In genomic region chr13:97245011-97245410, GRCh38 we compare ENCODE assay signal across 17 cellular contexts. TPM values are rescaled to one million over a fixed set of nuclear protein-coding genes. Genes with fewer than 3 reads are reported as not detected.
DNase-seq lines count a peak whose midpoint lies in the region; ATAC-seq, FAIRE-seq and TF ChIP-seq lines count a peak whose summit lies in the region.
"Had no signal": no experiment of that assay in that cellular context is flagged by ENCODE, and none has a peak within 500 bp of the region (broad histone marks: within the 10 kb centered on the region; RNA-seq: fewer than 3 reads in every experiment).

No MANE protein-coding gene starts in this region.

- H3K4me1 ChIP-seq in psoas muscle, result peaks cover 95% of the 10 kb centered on the region
- peaks cover 80% of the 10 kb centered on the region for H3K4me1 ChIP-seq in upper lobe of right lung
- peaks cover 0 to 31% (median 0%) of the 10 kb centered on the region in 4 donors for H3K4me1 ChIP-seq in Peyer's patch

- H3K27me3 ChIP-seq in psoas muscle (ENCODE audit: insufficient read depth in 3 of 3, low read length in 2 of 3), result no peaks in the 10 kb centered on the region
- H3K27me3 ChIP-seq in upper lobe of right lung, result no peaks in the 10 kb centered on the region
- H3K27me3 ChIP-seq in Peyer's patch, result no peaks in the 10 kb centered on the region
- H3K27me3 ChIP-seq: BLaER1 treated with 17β-estradiol and CSF1 and Interleukin-3, amounts not matched to agents 10 nM and 100 nM had no signal

- H3K36me3 ChIP-seq in psoas muscle (ENCODE audit: insufficient read depth in 1 of 2, low read depth in 1 of 2) (no peaks in the 10 kb centered on the region), upper lobe of right lung (no peaks in the 10 kb centered on the region), Peyer's patch (no peaks in the 10 kb centered on the region)

- intact Hi-C loops in psoas muscle (cut with DNase I), result no loop called here
- intact Hi-C loops in upper lobe of right lung (cut with DNase I), result no loop called here

- H3K9me3 ChIP-seq in psoas muscle (no peaks in the 10 kb centered on the region), upper lobe of right lung (no peaks in the 10 kb centered on the region), Peyer's patch (no peaks in the 10 kb centered on the region)

- peak overlapping the region; percentile 89 for H3K27ac ChIP-seq in cingulate gyrus (ENCODE audit: low read depth, low read length)
- peak overlapping the region; percentile 75 for H3K27ac ChIP-seq in psoas muscle
- H3K27ac ChIP-seq in upper lobe of right lung, result peak overlapping the region; percentile 44
- H3K27ac ChIP-seq in Peyer's patch, result peak overlapping the region in 1 of 4 donors; percentile 23
- H3K27ac ChIP-seq: BLaER1 treated with 17β-estradiol and CSF1 and Interleukin-3, amounts not matched to agents 10 nM and 100 nM had no signal

- H3K4me3 ChIP-seq in psoas muscle (no peak overlapping the region), upper lobe of right lung (no peak overlapping the region), Peyer's patch (no peak overlapping the region)
- H3K4me3 ChIP-seq: BLaER1 treated with 17β-estradiol and CSF1 and Interleukin-3, amounts not matched to agents 10 nM and 100 nM had no signal

- FAIRE-seq in GM12892 (lab: Jason Lieb, UNC), result no peak
- FAIRE-seq: H1 had no signal

- TF ChIP-seq POLR2A in GM12892 (IDR thresholded peaks at IDR 0.05; ENCODE audit: low read depth, low read length) (no peak), Peyer's patch (IDR thresholded peaks at IDR 0.05) (no peak)

- ATAC-seq in left lobe of liver (peak; percentile 47), psoas muscle (no peak), upper lobe of right lung (no peak)
- ATAC-seq: WTC11 had no signal

- TF ChIP-seq CTCF in psoas muscle (IDR thresholded peaks at IDR 0.05), result no peak
- no peak for TF ChIP-seq CTCF in upper lobe of right lung (IDR thresholded peaks at IDR 0.05)
- TF ChIP-seq CTCF in Peyer's patch (IDR thresholded peaks at IDR 0.05), result no peak

- DNase-seq in left lobe of liver (ENCODE audit: low spot score) (no peak), psoas muscle (no peak), upper lobe of right lung (no peak), SIG-M5 (lab: John Stamatoyannopoulos, UW) (no peak), GM12892 (ENCODE audit: insufficient read length) (no peak), Peyer's patch (no peak)
- DNase-seq: activated CD8-positive, alpha-beta memory T cell treated with anti-CD3 and anti-CD28 coated beads for 24 hours; DMS153; immature natural killer cell; NCI-H1694 treated with DMSO at 0.1 percent for 48 hours; NCI-H345; NK-92 treated with Interleukin-12 subunit alpha and Interleukin-12 subunit beta, amount 100 ng/mL, for 24 hours; stimulated activated naive CD4-positive, alpha-beta T cell had no signal

RNA-seq across cellular contexts. Expression of gene MBNL2, which starts 22.9 kb away (rescaled TPM):
- 31.4 TPM for total RNA-seq in left lobe of liver
- 10 to 100 TPM; 54.3 to 93.1 (median 77.8) TPM for total RNA-seq in psoas muscle
- 10 to 100 TPM; 13.3 to 61.9 (median 27.4) TPM for polyA plus RNA-seq in psoas muscle
- 60.6 TPM for total RNA-seq in upper lobe of right lung
- 6.4 TPM for polyA plus RNA-seq in GM12892 (2012; ENCODE audit: missing spikeins)
- total RNA-seq in Peyer's patch, result 10 to 100 TPM; 27.0 to 44.6 (median 36.3) TPM
